Comparison of ENCODE assay signal across 18 cellular contexts in the genomic region with DNA sequence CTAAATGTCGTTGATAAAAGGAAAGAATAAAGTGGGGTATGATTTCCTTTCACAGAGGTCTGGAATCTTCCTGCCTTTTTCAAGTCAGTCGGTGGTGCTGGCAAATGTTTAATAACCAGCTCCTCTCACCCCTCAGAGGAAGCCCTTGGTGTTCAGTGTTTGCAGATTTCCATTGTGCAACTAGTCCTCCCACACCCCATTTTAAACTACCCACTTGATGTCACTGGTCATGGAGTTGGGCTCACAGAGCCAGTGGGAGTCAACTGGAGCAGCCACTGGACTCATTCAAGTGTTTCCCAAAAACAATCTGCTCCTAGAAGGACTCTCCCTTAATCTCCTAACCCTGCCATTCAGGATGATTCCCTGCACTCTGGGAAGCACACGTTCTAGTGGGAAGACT.
"Had no signal": no experiment of that assay in that cellular context is flagged by ENCODE, and none has a peak within 500 bp of the region (broad histone marks: within the 10 kb centered on the region; RNA-seq: fewer than 3 reads in every experiment).

No MANE protein-coding gene starts in this region.

- H3K4me1 Mint-ChIP-seq: activated naive CD8-positive, alpha-beta T cell treated with anti-CD3 and anti-CD28 coated beads, Interleukin-2, amount 50 U/mL, for 24 hours had no signal

- ATAC-seq: activated naive CD8-positive, alpha-beta T cell treated with anti-CD3 and anti-CD28 coated beads, Interleukin-2, amount 50 U/mL, for 24 hours; activated T-cell treated with anti-CD3 and anti-CD28 coated beads, Interleukin-2, amount 50 U/mL, for 72 hours; heart right ventricle had no signal

- H3K27ac ChIP-seq: left ventricle myocardium inferior, parathyroid adenoma, skin epidermis, tibial nerve had no signal

- DNase-seq: activated CD4-positive, alpha-beta memory T cell treated with anti-CD3 and anti-CD28 coated beads, Interleukin-2, amount 10 ng/mL, durations not matched to agents 7 days and 5 days; activated CD4-positive, alpha-beta T cell treated with anti-CD3 and anti-CD28 coated beads for 1 hour; activated CD8-positive, alpha-beta memory T cell treated with anti-CD3 and anti-CD28 coated beads, Interleukin-2, amount 50 U/mL, for 4 hours; activated naive CD4-positive, alpha-beta T cell; activated naive CD8-positive, alpha-beta T cell treated with anti-CD3 and anti-CD28 coated beads, Interleukin-2, amount 50 U/mL, for 24 hours; activated T-cell treated with anti-CD3 and anti-CD28 coated beads, Interleukin-2, amount 50 U/mL, for 72 hours; effector CD8-positive, alpha-beta T cell; heart right ventricle; left ventricle myocardium inferior; T-helper 9 cell had no signal

- FAIRE-seq: astrocyte, colon, frontal cortex, keratinocyte had no signal

- H3K27me3 ChIP-seq: heart right ventricle, tibial nerve had no signal

- H2AFZ ChIP-seq: parathyroid adenoma had no signal

- H3K9me3 ChIP-seq: heart right ventricle, left ventricle myocardium inferior, tibial nerve had no signal

- H3K27ac Mint-ChIP-seq: activated CD4-positive, alpha-beta memory T cell treated with anti-CD3 and anti-CD28 coated beads, Interleukin-2, amount 10 ng/mL, durations not matched to agents 7 days and 5 days; activated naive CD8-positive, alpha-beta T cell treated with anti-CD3 and anti-CD28 coated beads, Interleukin-2, amount 50 U/mL, for 24 hours; activated T-cell treated with anti-CD3 and anti-CD28 coated beads, Interleukin-2, amount 50 U/mL, for 72 hours; memory B cell had no signal

- H3K9ac ChIP-seq: parathyroid adenoma had no signal

- H3K4me3 ChIP-seq: heart right ventricle, left ventricle myocardium inferior, skin epidermis, tibial nerve had no signal

- H3K27me3 Mint-ChIP-seq: activated CD4-positive, alpha-beta memory T cell treated with anti-CD3 and anti-CD28 coated beads, Interleukin-2, amount 10 ng/mL, durations not matched to agents 7 days and 5 days; activated naive CD8-positive, alpha-beta T cell treated with anti-CD3 and anti-CD28 coated beads, Interleukin-2, amount 50 U/mL, for 24 hours; memory B cell had no signal

- H3K79me2 ChIP-seq: parathyroid adenoma had no signal

- H3K4me3 Mint-ChIP-seq: activated CD4-positive, alpha-beta memory T cell treated with anti-CD3 and anti-CD28 coated beads, Interleukin-2, amount 10 ng/mL, durations not matched to agents 7 days and 5 days; activated naive CD8-positive, alpha-beta T cell treated with anti-CD3 and anti-CD28 coated beads, Interleukin-2, amount 50 U/mL, for 24 hours; activated T-cell treated with anti-CD3 and anti-CD28 coated beads, Interleukin-2, amount 50 U/mL, for 72 hours; memory B cell had no signal

- H3K9me3 Mint-ChIP-seq: activated CD4-positive, alpha-beta memory T cell treated with anti-CD3 and anti-CD28 coated beads, Interleukin-2, amount 10 ng/mL, durations not matched to agents 7 days and 5 days; activated naive CD8-positive, alpha-beta T cell treated with anti-CD3 and anti-CD28 coated beads, Interleukin-2, amount 50 U/mL, for 24 hours; activated T-cell treated with anti-CD3 and anti-CD28 coated beads, Interleukin-2, amount 50 U/mL, for 72 hours; memory B cell had no signal
